In the genomic region with DNA sequence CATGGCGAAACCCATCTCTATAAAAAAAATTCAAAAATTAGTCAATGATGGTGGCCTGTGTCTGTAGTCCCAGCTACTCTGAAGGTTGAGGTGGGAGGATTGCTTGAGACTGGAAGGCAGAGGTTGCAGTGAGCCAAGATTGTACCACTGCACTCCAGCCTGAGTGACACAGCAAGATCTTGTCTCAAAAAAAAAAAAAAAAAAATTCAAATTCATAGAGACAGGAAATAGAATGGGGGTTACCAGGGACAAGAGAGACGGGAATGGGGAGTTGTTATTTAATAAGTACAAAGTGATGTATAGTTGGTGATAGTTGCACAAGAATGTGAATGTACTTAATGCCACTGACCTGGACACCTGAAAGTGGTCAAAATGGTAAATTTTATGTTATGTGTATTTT, we compare ENCODE assay signal across 19 cellular contexts.
DNase-seq lines count a peak whose midpoint lies in the region; ATAC-seq, FAIRE-seq and TF ChIP-seq lines count a peak whose summit lies in the region.
"Had no signal": no experiment of that assay in that cellular context is flagged by ENCODE, and none has a peak within 500 bp of the region (broad histone marks: within the 10 kb centered on the region; RNA-seq: fewer than 3 reads in every experiment).

No MANE protein-coding gene starts in this region.

- H3K27ac ChIP-seq in DOHH2 (ENCODE audit: low read depth, low read length) (no peak overlapping the region), OCI-LY1 (ENCODE audit: low read depth, low read length, poor library complexity, severe bottlenecking) (peak overlapping the region; percentile 48), keratinocyte (ENCODE audit: control insufficient read depth, insufficient read depth, low read length) (peak overlapping the region; percentile 89), SK-N-SH (ENCODE audit: low read depth in 2 of 2, low read length in 1 of 2) (peak overlapping the region in 1 of 2 experiments; percentile 45; a peak in 1 of 4 replicates)
- H3K27ac ChIP-seq: BLaER1 treated with 17β-estradiol and CSF1 and Interleukin-3, amounts not matched to agents 10 nM and 100 nM had no signal

- H3K4me1 ChIP-seq in DOHH2 (ENCODE audit: control insufficient read depth, low read length) (peaks cover 66% of the 10 kb centered on the region), OCI-LY1 (ENCODE audit: insufficient read depth, low read length, severe bottlenecking) (peaks cover 52% of the 10 kb centered on the region), keratinocyte (ENCODE audit: control insufficient read depth, extremely low read depth, insufficient read depth, low read length) (peaks cover 58% of the 10 kb centered on the region), SK-N-SH (ENCODE audit: control insufficient read depth in 1 of 2, insufficient read depth in 2 of 2, low read depth in 1 of 2, low read length in 1 of 2) (peaks cover 0 to 2% of the 10 kb centered on the region in 2 experiments; a peak in 2 of 4 replicates)

- no peak for TF ChIP-seq POLR2A in lower leg skin (IDR thresholded peaks at IDR 0.05)

- H2AFZ ChIP-seq in OCI-LY1 (ENCODE audit: low read length) (no peak overlapping the region), keratinocyte (ENCODE audit: control insufficient read depth, low read length) (no peak overlapping the region), SK-N-SH (ENCODE audit: low read depth) (no peak overlapping the region)

- no peaks in the 10 kb centered on the region for H3K9me1 ChIP-seq in keratinocyte (ENCODE audit: control insufficient read depth, extremely low read depth, insufficient read depth, low read length)

- H3K27me3 ChIP-seq in DOHH2 (ENCODE audit: control insufficient read depth, low read length), result no peaks in the 10 kb centered on the region
- no peaks in the 10 kb centered on the region for H3K27me3 ChIP-seq in OCI-LY1 (ENCODE audit: insufficient read depth, low read length)
- no peaks in the 10 kb centered on the region for H3K27me3 ChIP-seq in keratinocyte (ENCODE audit: control insufficient read depth, extremely low read depth, insufficient read depth, low read length)
- no peaks in the 10 kb centered on the region for H3K27me3 ChIP-seq in SK-N-SH (ENCODE audit: insufficient read depth)
- H3K27me3 ChIP-seq: BLaER1 treated with 17β-estradiol and CSF1 and Interleukin-3, amounts not matched to agents 10 nM and 100 nM had no signal

- no peak for TF ChIP-seq RAD21 in SK-N-SH (IDR thresholded peaks at IDR 0.05; ENCODE audit: low read length)

- H3K36me3 Mint-ChIP-seq in activated T-helper 17 cell treated with anti-CD3 and anti-CD28 coated beads, Interleukin-2, amount 50 U/mL, for 72 hours (ENCODE audit: low read depth), result no peaks in the 10 kb centered on the region

- TF ChIP-seq CTCF in DOHH2 (IDR thresholded peaks at IDR 0.05; ENCODE audit: low read depth, low read length, poor library complexity, severe bottlenecking) (no peak), OCI-LY1 (IDR thresholded peaks at IDR 0.05; ENCODE audit: low read length) (no peak), keratinocyte (optimal IDR thresholded peaks at IDR 0.05 in 1 of 3, IDR thresholded peaks at IDR 0.05 in 1 of 3, conservative IDR thresholded peaks at IDR 0.05 in 1 of 3; ENCODE audit: extremely low read depth in 1 of 3, insufficient read depth in 2 of 3, low read length in 3 of 3) (no peak), SK-N-SH (IDR thresholded peaks at IDR 0.05) (no peak), lower leg skin (IDR thresholded peaks at IDR 0.05) (no peak)

- no peak for TF ChIP-seq EP300 in SK-N-SH (IDR thresholded peaks at IDR 0.05; ENCODE audit: borderline replicate concordance in 1 of 2, low read depth in 1 of 2, low read length in 1 of 2)

- H3K36me3 ChIP-seq in DOHH2 (ENCODE audit: control insufficient read depth, low read length) (no peaks in the 10 kb centered on the region), OCI-LY1 (ENCODE audit: insufficient read depth, low read length) (no peaks in the 10 kb centered on the region), keratinocyte (ENCODE audit: control insufficient read depth in 2 of 2, extremely low read depth in 1 of 2, insufficient read depth in 2 of 2, low read length in 2 of 2) (no peaks in the 10 kb centered on the region), SK-N-SH (replicated peaks in 1 of 2; ENCODE audit: control insufficient read depth in 1 of 2, insufficient read depth in 2 of 2, low read length in 1 of 2) (no peaks in the 10 kb centered on the region)

- H3K9me2 ChIP-seq in DOHH2 (replicated peaks; ENCODE audit: control insufficient read depth, low read length), result no peaks in the 10 kb centered on the region
- H3K9me2 ChIP-seq in OCI-LY1 (ENCODE audit: low read depth, low read length), result no peaks in the 10 kb centered on the region
- H3K9me2 ChIP-seq in SK-N-SH, result no peaks in the 10 kb centered on the region

- no peak overlapping the region for H3K9ac ChIP-seq in OCI-LY1 (ENCODE audit: low read length)
- peak overlapping the region; percentile 47 for H3K9ac ChIP-seq in keratinocyte (ENCODE audit: control insufficient read depth, extremely low read depth, insufficient read depth, low read length)
- no peak overlapping the region for H3K9ac ChIP-seq in SK-N-SH
- H3K9ac ChIP-seq: BLaER1 treated with 17β-estradiol and CSF1 and Interleukin-3, amounts not matched to agents 10 nM and 100 nM had no signal

- H3K4me3 ChIP-seq in DOHH2 (ENCODE audit: low read length) (no peak overlapping the region), OCI-LY1 (ENCODE audit: low read depth, low read length, poor library complexity, severe bottlenecking) (no peak overlapping the region), keratinocyte (ENCODE audit: control insufficient read depth in 2 of 3, extremely low read depth in 1 of 3, insufficient read depth in 2 of 3, low read depth in 1 of 3, low read length in 3 of 3) (peak overlapping the region in 2 of 3 experiments; percentile 40 to 65), SK-N-SH (ENCODE audit: low read depth in 2 of 2, low read length in 1 of 2) (no peak overlapping the region), lower leg skin (ENCODE audit: low read depth, poor library complexity, severe bottlenecking) (no peak overlapping the region)
- H3K4me3 ChIP-seq: BLaER1 treated with 17β-estradiol and CSF1 and Interleukin-3, amounts not matched to agents 10 nM and 100 nM had no signal

- no peak for FAIRE-seq in keratinocyte (lab: Jason Lieb, UNC)
- FAIRE-seq: GM12891, GM18507, H1 had no signal

- intact Hi-C loops in lower leg skin (cut with DNase I; ENCODE audit: low total_unique reads), result no loop called here

- H3K4me2 ChIP-seq in DOHH2 (ENCODE audit: low read length) (peak overlapping the region; percentile 30), OCI-LY1 (ENCODE audit: low read length) (no peak overlapping the region; the same call in 1 of the 2 replicates), keratinocyte (ENCODE audit: control insufficient read depth, extremely low read depth, insufficient read depth, low read depth, low read length) (peak overlapping the region; percentile 92), SK-N-SH (no peak overlapping the region)

- no peaks in the 10 kb centered on the region for H3K9me3 Mint-ChIP-seq in activated T-helper 17 cell treated with anti-CD3 and anti-CD28 coated beads, Interleukin-2, amount 50 U/mL, for 72 hours
- H3K9me3 Mint-ChIP-seq: CD8-positive, alpha-beta T cell had no signal

- no peaks in the 10 kb centered on the region for H3F3A ChIP-seq in DOHH2 (ENCODE audit: control insufficient read depth, insufficient read depth)
- H3F3A ChIP-seq in OCI-LY1 (ENCODE audit: insufficient read depth, low read length), result no peaks in the 10 kb centered on the region
- peaks cover 9% of the 10 kb centered on the region for H3F3A ChIP-seq in SK-N-SH (replicated peaks; ENCODE audit: insufficient read depth)

- dilution Hi-C loops in keratinocyte (cut with MboI; ENCODE audit: extremely low pct_ligation_motif_present, low sequenced_read_pairs), result no loop called here

- CTCF ChIA-PET in SK-N-SH (lab: Yijun Ruan, JAX), result no interaction called here

- H3K27me3 Mint-ChIP-seq in activated T-helper 17 cell treated with anti-CD3 and anti-CD28 coated beads, Interleukin-2, amount 50 U/mL, for 72 hours, result no peaks in the 10 kb centered on the region

- POLR2A ChIA-PET in SK-N-SH (lab: Yijun Ruan, JAX), result no interaction called here

- peaks cover 26% of the 10 kb centered on the region for H3K4me1 Mint-ChIP-seq in activated T-helper 17 cell treated with anti-CD3 and anti-CD28 coated beads, Interleukin-2, amount 50 U/mL, for 72 hours

- DNase-seq in keratinocyte (ENCODE audit: low read depth, low spot score) (no peak), SK-N-DZ (ENCODE audit: low spot score) (no peak), SK-N-SH (no peak), lower leg skin (ENCODE audit: low spot score in 2 of 2) (no peak)
- DNase-seq: CD8-positive, alpha-beta T cell; DMS53; KBM-7; NCI-H1417; NCI-H187 treated with DMSO at 0.1 percent for 48 hours; NCI-H345; SHP77 had no signal

- H3K4me3 Mint-ChIP-seq in activated T-helper 17 cell treated with anti-CD3 and anti-CD28 coated beads, Interleukin-2, amount 50 U/mL, for 72 hours, result no peak overlapping the region
- H3K4me3 Mint-ChIP-seq: CD8-positive, alpha-beta T cell had no signal

- H3K9me3 ChIP-seq in DOHH2 (ENCODE audit: control insufficient read depth, insufficient read depth, low read length) (no peaks in the 10 kb centered on the region), OCI-LY1 (ENCODE audit: low read length) (no peaks in the 10 kb centered on the region), keratinocyte (ENCODE audit: control insufficient read depth, low read depth, low read length) (no peaks in the 10 kb centered on the region), SK-N-SH (no peaks in the 10 kb centered on the region)

- 87% methylated on average over 2 of the region's 2 CpGs for WGBS in SK-N-SH (ENCODE audit: low lambda C conversion rate)
- 91 to 92% methylated on average over 2 of the region's 2 CpGs for WGBS in lower leg skin, 2 donors

- no peak for ATAC-seq in activated T-helper 17 cell treated with anti-CD3 and anti-CD28 coated beads, Interleukin-2, amount 50 U/mL, for 72 hours (replicated peaks)
- no peak for ATAC-seq in GM21576 (IDR thresholded peaks at IDR 0.05; ENCODE audit: unreplicated experiment)
- ATAC-seq: CD8-positive, alpha-beta T cell had no signal

- H4K20me1 ChIP-seq in DOHH2 (ENCODE audit: control insufficient read depth, insufficient read depth, low read depth, low read length) (no peaks in the 10 kb centered on the region), OCI-LY1 (ENCODE audit: insufficient read depth, low read length) (no peaks in the 10 kb centered on the region), keratinocyte (ENCODE audit: control insufficient read depth, extremely low read depth, insufficient read depth, low read length) (no peaks in the 10 kb centered on the region), SK-N-SH (ENCODE audit: insufficient read depth) (no peaks in the 10 kb centered on the region)

- H3K79me2 ChIP-seq in DOHH2 (ENCODE audit: control insufficient read depth, low read length), result peaks cover 18% of the 10 kb centered on the region
- no peaks in the 10 kb centered on the region for H3K79me2 ChIP-seq in OCI-LY1 (ENCODE audit: insufficient read depth, low read length)
- H3K79me2 ChIP-seq in keratinocyte (ENCODE audit: control insufficient read depth, insufficient read depth, low read length), result peaks cover 31% of the 10 kb centered on the region
- no peaks in the 10 kb centered on the region; the same call in 1 of the 2 replicates for H3K79me2 ChIP-seq in SK-N-SH (ENCODE audit: insufficient read depth)

- H3K27ac Mint-ChIP-seq in activated T-helper 17 cell treated with anti-CD3 and anti-CD28 coated beads, Interleukin-2, amount 50 U/mL, for 72 hours, result peak overlapping the region; percentile 69
- H3K27ac Mint-ChIP-seq: CD8-positive, alpha-beta T cell had no signal

Comparison
In these comparisons a context has a peak if more than half of its experiments do, and no peak if none do; other contexts are left out.
1. H3K4me2 ChIP-seq: peak in DOHH2 (single experiment) and keratinocyte (single experiment); none in OCI-LY1 (single experiment) and SK-N-SH (single experiment).
2. H3K4me3 ChIP-seq: peak in keratinocyte (2 of 3); none in DOHH2 (single experiment), OCI-LY1 (single experiment), SK-N-SH (0 of 2) and lower leg skin (single experiment).